In genomic region chr4:120105472-120105871, GRCh38 we compare ENCODE assay signal across 15 cellular contexts. TPM values are rescaled to one million over a fixed set of nuclear protein-coding genes. Genes with fewer than 3 reads are reported as not detected.
DNase-seq lines count a peak whose midpoint lies in the region; ATAC-seq and TF ChIP-seq lines count a peak whose summit lies in the region.
"Had no signal": no experiment of that assay in that cellular context is flagged by ENCODE, and none has a peak within 500 bp of the region (broad histone marks: within the 10 kb centered on the region; RNA-seq: fewer than 3 reads in every experiment).

No MANE protein-coding gene starts in this region.

- H3K27me3 Mint-ChIP-seq in activated CD8-positive, alpha-beta T cell treated with anti-CD3 and anti-CD28 coated beads for 36 hours = peaks cover 3% of the 10 kb centered on the region
- H3K27me3 Mint-ChIP-seq in activated CD4-positive, alpha-beta memory T cell treated with anti-CD3 and anti-CD28 coated beads for 36 hours = no peaks in the 10 kb centered on the region

- POLR2A ChIA-PET in activated CD8-positive, alpha-beta T cell treated with anti-CD3 and anti-CD28 coated beads for 36 hours (lab: Charles Lee) = no interaction called here
- POLR2A ChIA-PET in activated CD4-positive, alpha-beta memory T cell treated with anti-CD3 and anti-CD28 coated beads for 36 hours (lab: Charles Lee) = no interaction called here

- no peak overlapping the region for H3K27ac Mint-ChIP-seq in activated CD8-positive, alpha-beta T cell treated with anti-CD3 and anti-CD28 coated beads for 36 hours
- H3K27ac Mint-ChIP-seq in activated CD4-positive, alpha-beta memory T cell treated with anti-CD3 and anti-CD28 coated beads for 36 hours = no peak overlapping the region
- H3K27ac Mint-ChIP-seq: activated naive CD4-positive, alpha-beta T cell treated with anti-CD3 and anti-CD28 coated beads for 36 hours; endodermal cell had no signal

- H3K4me1 Mint-ChIP-seq in activated CD8-positive, alpha-beta T cell treated with anti-CD3 and anti-CD28 coated beads for 36 hours (ENCODE audit: low read depth) = no peaks in the 10 kb centered on the region
- no peaks in the 10 kb centered on the region for H3K4me1 Mint-ChIP-seq in activated CD4-positive, alpha-beta memory T cell treated with anti-CD3 and anti-CD28 coated beads for 36 hours (ENCODE audit: low read depth)
- H3K4me1 Mint-ChIP-seq: endodermal cell had no signal

- H3K4me3 Mint-ChIP-seq in activated CD8-positive, alpha-beta T cell treated with anti-CD3 and anti-CD28 coated beads for 36 hours = no peak overlapping the region
- H3K4me3 Mint-ChIP-seq in activated CD4-positive, alpha-beta memory T cell treated with anti-CD3 and anti-CD28 coated beads for 36 hours = no peak overlapping the region
- H3K4me3 Mint-ChIP-seq: activated naive CD4-positive, alpha-beta T cell treated with anti-CD3 and anti-CD28 coated beads for 36 hours; endodermal cell had no signal

- TF ChIP-seq CTCF in activated CD8-positive, alpha-beta T cell treated with anti-CD3 and anti-CD28 coated beads for 36 hours (IDR thresholded peaks at IDR 0.05) = no peak

- no peaks in the 10 kb centered on the region for H3K36me3 Mint-ChIP-seq in activated CD8-positive, alpha-beta T cell treated with anti-CD3 and anti-CD28 coated beads for 36 hours (ENCODE audit: low read depth)
- no peaks in the 10 kb centered on the region for H3K36me3 Mint-ChIP-seq in activated CD4-positive, alpha-beta memory T cell treated with anti-CD3 and anti-CD28 coated beads for 36 hours

- ATAC-seq in GM18861 (IDR thresholded peaks at IDR 0.05; ENCODE audit: unreplicated experiment) = peak; percentile 92
- peak; percentile 95 for ATAC-seq in GM21515 (IDR thresholded peaks at IDR 0.05; ENCODE audit: unreplicated experiment)
- ATAC-seq in HG03039 (IDR thresholded peaks at IDR 0.05; ENCODE audit: unreplicated experiment) = peak; percentile 62
- no peak for ATAC-seq in activated CD8-positive, alpha-beta T cell treated with anti-CD3 and anti-CD28 coated beads for 36 hours
- no peak for ATAC-seq in GM21723 (IDR thresholded peaks at IDR 0.05; ENCODE audit: unreplicated experiment)
- ATAC-seq: gastroesophageal sphincter, Panc1 had no signal

- DNase-seq in MV-4-11 (lab: John Stamatoyannopoulos, UW) (peak; percentile 81), middle frontal gyrus (ENCODE audit: extremely low spot score, low spot score) (no peak)
- no peak for DNase-seq in activated CD8-positive, alpha-beta T cell treated with anti-CD3 and anti-CD28 coated beads for 36 hours
- no peak for DNase-seq in activated CD4-positive, alpha-beta memory T cell treated with anti-CD3 and anti-CD28 coated beads for 36 hours
- DNase-seq: activated CD4-positive, alpha-beta T cell treated with anti-CD3 and anti-CD28 coated beads, Interleukin-2, amount 50 U/mL, for 48 hours; activated naive CD4-positive, alpha-beta T cell treated with anti-CD3 and anti-CD28 coated beads for 36 hours; EL; endodermal cell; NCI-H446 treated with DMSO at 0.1 percent for 48 hours had no signal

- H3K9me3 Mint-ChIP-seq in activated CD8-positive, alpha-beta T cell treated with anti-CD3 and anti-CD28 coated beads for 36 hours = no peaks in the 10 kb centered on the region
- no peaks in the 10 kb centered on the region for H3K9me3 Mint-ChIP-seq in activated CD4-positive, alpha-beta memory T cell treated with anti-CD3 and anti-CD28 coated beads for 36 hours
- H3K9me3 Mint-ChIP-seq: activated naive CD4-positive, alpha-beta T cell treated with anti-CD3 and anti-CD28 coated beads for 36 hours; endodermal cell had no signal

- intact Hi-C loops in activated CD8-positive, alpha-beta T cell treated with anti-CD3 and anti-CD28 coated beads for 36 hours (cut with micrococcal nuclease) = no loop called here
- intact Hi-C loops in activated CD4-positive, alpha-beta memory T cell treated with anti-CD3 and anti-CD28 coated beads for 36 hours (cut with micrococcal nuclease) = no loop called here

- CTCF ChIA-PET in activated CD8-positive, alpha-beta T cell treated with anti-CD3 and anti-CD28 coated beads for 36 hours (lab: Charles Lee) = no interaction called here
- CTCF ChIA-PET in activated CD4-positive, alpha-beta memory T cell treated with anti-CD3 and anti-CD28 coated beads for 36 hours (lab: Charles Lee) = no interaction called here

RNA-seq across cellular contexts. Expression of gene MAD2L1, which starts 38.8 kb away (rescaled TPM):
- 10 to 100 TPM; 99.6 TPM for total RNA-seq in activated CD8-positive, alpha-beta T cell treated with anti-CD3 and anti-CD28 coated beads for 36 hours
- total RNA-seq in activated CD4-positive, alpha-beta memory T cell treated with anti-CD3 and anti-CD28 coated beads for 36 hours = 10 to 100 TPM; 92.0 to 96.6 TPM

Comparison
In these comparisons a context has a peak if more than half of its experiments do, and no peak if none do; other contexts are left out.
1. ATAC-seq: peak in GM18861 (single experiment), GM21515 (single experiment) and HG03039 (single experiment); none in activated CD8-positive, alpha-beta T cell treated with anti-CD3 and anti-CD28 coated beads for 36 hours (single experiment) and GM21723 (single experiment).